In genomic region chr7:105672820-105673219, GRCh38 we compare ENCODE assay signal across 13 cellular contexts.
DNase-seq lines count a peak whose midpoint lies in the region; ATAC-seq and TF ChIP-seq lines count a peak whose summit lies in the region.
"Had no signal": no experiment of that assay in that cellular context is flagged by ENCODE, and none has a peak within 500 bp of the region (broad histone marks: within the 10 kb centered on the region; RNA-seq: fewer than 3 reads in every experiment).

No MANE protein-coding gene starts in this region.

- TF ChIP-seq CTCF in neutrophil (IDR thresholded peaks at IDR 0.05) = no peak

- no peaks in the 10 kb centered on the region for H3K36me3 ChIP-seq in HUES48 (ENCODE audit: control insufficient read depth, insufficient read depth, low read length)
- peaks cover 4% of the 10 kb centered on the region for H3K36me3 ChIP-seq in neutrophil
- H3K36me3 ChIP-seq: left ventricle myocardium inferior had no signal

- peaks cover 21% of the 10 kb centered on the region for H3K4me1 ChIP-seq in HUES48 (ENCODE audit: control insufficient read depth, insufficient read depth, low read length)
- peaks cover 53 to 54% of the 10 kb centered on the region in 2 experiments for H3K4me1 ChIP-seq in neutrophil (ENCODE audit: control insufficient read depth in 1 of 2, insufficient read depth in 1 of 2, low read depth in 1 of 2, low read length in 1 of 2)

- H3K27me3 Mint-ChIP-seq in activated T-helper 17 cell treated with anti-CD3 and anti-CD28 coated beads, Interleukin-2, amount 50 U/mL, for 72 hours = no peaks in the 10 kb centered on the region

- H3K9me3 Mint-ChIP-seq in activated T-helper 17 cell treated with anti-CD3 and anti-CD28 coated beads, Interleukin-2, amount 50 U/mL, for 72 hours = no peaks in the 10 kb centered on the region
- H3K9me3 Mint-ChIP-seq: activated naive CD4-positive, alpha-beta T cell treated with anti-CD3 and anti-CD28 coated beads for 36 hours; nephron progenitor cell had no signal

- H3K4me3 Mint-ChIP-seq in activated T-helper 17 cell treated with anti-CD3 and anti-CD28 coated beads, Interleukin-2, amount 50 U/mL, for 72 hours = no peak overlapping the region
- H3K4me3 Mint-ChIP-seq: activated naive CD4-positive, alpha-beta T cell treated with anti-CD3 and anti-CD28 coated beads for 36 hours; nephron progenitor cell had no signal

- H3K27ac ChIP-seq in HUES48 (ENCODE audit: low read depth, low read length) (peak overlapping the region; percentile 14), neutrophil (peak overlapping the region; percentile 71)
- H3K27ac ChIP-seq: 22Rv1 had no signal

- ATAC-seq in HG02678 (IDR thresholded peaks at IDR 0.05; ENCODE audit: unreplicated experiment) (no peak), HG02885 (IDR thresholded peaks at IDR 0.05; ENCODE audit: poor library complexity, unreplicated experiment) (no peak)
- no peak for ATAC-seq in activated T-helper 17 cell treated with anti-CD3 and anti-CD28 coated beads, Interleukin-2, amount 50 U/mL, for 72 hours (replicated peaks)

- H3K4me3 ChIP-seq in HUES48 (ENCODE audit: low read depth, low read length) = no peak overlapping the region
- H3K4me3 ChIP-seq in neutrophil (ENCODE audit: low read depth in 1 of 2, low read length in 1 of 2) = no peak overlapping the region
- H3K4me3 ChIP-seq: left ventricle myocardium inferior had no signal

- H3K27me3 ChIP-seq in HUES48 (ENCODE audit: control insufficient read depth, insufficient read depth, low read length) = no peaks in the 10 kb centered on the region
- no peaks in the 10 kb centered on the region for H3K27me3 ChIP-seq in neutrophil

- no peaks in the 10 kb centered on the region for H3K9me3 ChIP-seq in HUES48 (ENCODE audit: control insufficient read depth, insufficient read depth, low read length)
- H3K9me3 ChIP-seq in neutrophil = no peaks in the 10 kb centered on the region
- H3K9me3 ChIP-seq: left ventricle myocardium inferior had no signal

- no peak overlapping the region for H3K27ac Mint-ChIP-seq in activated T-helper 17 cell treated with anti-CD3 and anti-CD28 coated beads, Interleukin-2, amount 50 U/mL, for 72 hours
- H3K27ac Mint-ChIP-seq: nephron progenitor cell had no signal

- DNase-seq in DMS53 (lab: John Stamatoyannopoulos, UW) = peak; percentile 69
- DNase-seq in DMS53 treated with DMSO at 0.1 percent for 48 hours (lab: John Stamatoyannopoulos, UW; ENCODE audit: unreplicated experiment) = no peak
- peak; percentile 47 for DNase-seq in NCI-H2196 treated with DMSO at 0.1 percent for 48 hours (lab: John Stamatoyannopoulos, UW; ENCODE audit: unreplicated experiment)
- DNase-seq: left ventricle myocardium inferior, NCI-H1930, nephron progenitor cell had no signal

- H3K4me1 Mint-ChIP-seq in activated T-helper 17 cell treated with anti-CD3 and anti-CD28 coated beads, Interleukin-2, amount 50 U/mL, for 72 hours = peaks cover 23% of the 10 kb centered on the region
- H3K4me1 Mint-ChIP-seq: nephron progenitor cell had no signal

- peaks cover 11% of the 10 kb centered on the region for H3K36me3 Mint-ChIP-seq in activated T-helper 17 cell treated with anti-CD3 and anti-CD28 coated beads, Interleukin-2, amount 50 U/mL, for 72 hours (ENCODE audit: low read depth)

- H3K9ac ChIP-seq in HUES48 (ENCODE audit: low read depth, low read length) = no peak overlapping the region
